17 cellular contexts compared by ENCODE assay signal in the genomic region with DNA sequence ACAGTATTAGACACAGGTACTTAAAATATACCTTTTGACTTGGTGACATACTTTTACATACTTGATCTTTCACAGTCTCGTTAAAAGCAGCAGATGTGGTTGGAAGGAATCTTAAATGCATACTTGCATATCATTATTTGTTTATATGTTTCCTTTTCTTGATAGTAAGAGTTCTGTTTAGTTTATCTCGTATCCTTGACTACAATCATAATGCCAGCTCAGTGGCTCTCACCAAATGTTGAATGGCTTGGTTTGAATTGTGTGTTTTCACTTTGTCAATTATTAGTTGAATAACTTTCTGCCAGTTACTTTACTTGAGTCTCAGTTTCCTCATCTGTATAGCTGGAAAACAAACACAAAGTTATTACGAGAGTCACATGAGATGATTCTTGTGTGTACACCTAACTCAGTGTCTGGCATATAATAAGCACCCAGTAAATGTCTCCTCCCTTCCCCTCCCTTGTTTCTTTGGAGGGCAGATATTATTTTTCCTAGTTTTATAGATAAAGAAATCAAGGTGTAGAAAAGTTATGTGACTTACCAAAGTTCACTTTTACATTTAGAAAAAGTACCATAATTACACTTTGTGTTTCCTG.
"Had no signal": no experiment of that assay in that cellular context is flagged by ENCODE, and none has a peak within 500 bp of the region (broad histone marks: within the 10 kb centered on the region; RNA-seq: fewer than 3 reads in every experiment).

No MANE protein-coding gene starts in this region.

- H3K36me3 ChIP-seq: prostate gland had no signal

- H3K36me3 Mint-ChIP-seq: WTC11 had no signal

- H3K4me3 Mint-ChIP-seq: activated CD4-positive, alpha-beta T cell treated with anti-CD3 and anti-CD28 coated beads, Interleukin-2, amount 10 ng/mL, durations not matched to agents 7 days and 5 days; immature natural killer cell; nephron; stimulated activated naive CD8-positive, alpha-beta T cell treated with anti-CD3 and anti-CD28 coated beads, Interleukin-15, Interleukin-2, amounts not matched to agents 100 ng/mL and 50 ng/mL, for 24 hours; T-helper 17 cell; WTC11 had no signal

- H3K9me3 ChIP-seq: body of pancreas, prostate gland, testis had no signal

- H3K27me3 ChIP-seq: body of pancreas, testis had no signal

- H3K27ac ChIP-seq: body of pancreas, prostate gland, testis had no signal

- H3K9me3 Mint-ChIP-seq: nephron had no signal

- H3K4me1 Mint-ChIP-seq: activated CD4-positive, alpha-beta T cell treated with anti-CD3 and anti-CD28 coated beads, Interleukin-2, amount 10 ng/mL, durations not matched to agents 7 days and 5 days; nephron; WTC11 had no signal

- H3K4me1 ChIP-seq: body of pancreas, prostate gland, testis had no signal

- H3K27me3 Mint-ChIP-seq: activated CD4-positive, alpha-beta T cell treated with anti-CD3 and anti-CD28 coated beads, Interleukin-2, amount 10 ng/mL, durations not matched to agents 7 days and 5 days; stimulated activated naive CD8-positive, alpha-beta T cell treated with anti-CD3 and anti-CD28 coated beads, Interleukin-15, Interleukin-2, amounts not matched to agents 100 ng/mL and 50 ng/mL, for 24 hours; T-helper 17 cell had no signal

- H3K4me3 ChIP-seq: body of pancreas, prostate gland, testis had no signal

- ATAC-seq: body of pancreas, sciatic nerve, T-helper 17 cell, WTC11 had no signal

- DNase-seq: activated CD4-positive, alpha-beta T cell treated with anti-CD3 and anti-CD28 coated beads, Interleukin-2, amount 10 ng/mL, durations not matched to agents 7 days and 5 days; activated CD8-positive, alpha-beta memory T cell treated with anti-CD3 and anti-CD28 coated beads for 24 hours; activated naive CD4-positive, alpha-beta T cell treated with Interleukin-2 at 50 U/mL for 16 hours; body of pancreas; central memory CD4-positive, alpha-beta T cell; foreskin fibroblast; glutamatergic neuron; immature natural killer cell; mammary epithelial cell; stimulated activated CD4-positive, alpha-beta T cell treated with anti-CD3 and anti-CD28 coated beads, Interleukin-4, amount 100 ng/mL, for 1 hour; T-helper 17 cell; testis had no signal

- H3K27ac Mint-ChIP-seq: activated CD4-positive, alpha-beta T cell treated with anti-CD3 and anti-CD28 coated beads, Interleukin-2, amount 10 ng/mL, durations not matched to agents 7 days and 5 days; nephron; stimulated activated naive CD8-positive, alpha-beta T cell treated with anti-CD3 and anti-CD28 coated beads, Interleukin-15, Interleukin-2, amounts not matched to agents 100 ng/mL and 50 ng/mL, for 24 hours; T-helper 17 cell; WTC11 had no signal
